In genomic region chr10:60807499-60807898, GRCh38 we compare ENCODE assay signal across 22 cellular contexts. TPM values are rescaled to one million over a fixed set of nuclear protein-coding genes. Genes with fewer than 3 reads are reported as not detected.
A peak's percentile ranks its signal among the peaks of the same experiment; 100 is the strongest.
DNase-seq lines count a peak whose midpoint lies in the region; ATAC-seq and TF ChIP-seq lines count a peak whose summit lies in the region.
"Had no signal": no experiment of that assay in that cellular context is flagged by ENCODE, and none has a peak within 500 bp of the region (broad histone marks: within the 10 kb centered on the region; RNA-seq: fewer than 3 reads in every experiment).

No MANE protein-coding gene starts in this region.

- no peak overlapping the region for H2AK5ac ChIP-seq in mesendoderm (ENCODE audit: low read length)

- H3K4ac ChIP-seq in mesendoderm (ENCODE audit: low read depth, low read length): no peak overlapping the region

- DNase-seq in mesendoderm (peak; percentile 45), osteoblast (ENCODE audit: insufficient read length, low spot score, missing footprints) (peak; percentile 18), vagina (ENCODE audit: extremely low spot score in 2 of 2) (no peak), right cardiac atrium (no peak), WERI-Rb-1 (no peak)
- DNase-seq: 8988T; ACHN; AML-193; BE2C; CD4-positive, alpha-beta T cell; CD8-positive, alpha-beta memory T cell; DMS 273 treated with DMSO at 0.1 percent for 48 hours; DMS79; EL; GDM1; GOT3; HCEC 1CT had no signal

- H3K18ac ChIP-seq in mesendoderm (ENCODE audit: low read length): no peak overlapping the region

- no peaks in the 10 kb centered on the region for H3K79me1 ChIP-seq in mesendoderm (ENCODE audit: low read length)

- TF ChIP-seq POLR2A in vagina (IDR thresholded peaks at IDR 0.05): no peak

- H3K9me3 ChIP-seq in osteoblast (ENCODE audit: low read depth, low read length) (no peaks in the 10 kb centered on the region), vagina (no peaks in the 10 kb centered on the region), right cardiac atrium (ENCODE audit: control insufficient read depth, low read length) (no peaks in the 10 kb centered on the region), WERI-Rb-1 (ENCODE audit: severe bottlenecking) (no peaks in the 10 kb centered on the region)
- H3K9me3 ChIP-seq: A549; BE2C; BLaER1 treated with 17β-estradiol and CSF1 and Interleukin-3, amounts not matched to agents 10 nM and 100 nM had no signal

- H4K8ac ChIP-seq in mesendoderm (ENCODE audit: low read depth, low read length): no peak overlapping the region

- H2BK15ac ChIP-seq in mesendoderm (replicated peaks; ENCODE audit: low read depth): no peak overlapping the region

- no peak overlapping the region for H3K9ac ChIP-seq in mesendoderm (ENCODE audit: low read length)
- H3K9ac ChIP-seq: BLaER1 treated with 17β-estradiol and CSF1 and Interleukin-3, amounts not matched to agents 10 nM and 100 nM had no signal

- H3K4me1 ChIP-seq in mesendoderm (ENCODE audit: control insufficient read depth, low read depth, low read length): peaks cover 2% of the 10 kb centered on the region
- peaks cover 22% of the 10 kb centered on the region for H3K4me1 ChIP-seq in osteoblast (ENCODE audit: insufficient read depth, low read length)
- peaks cover 45% of the 10 kb centered on the region for H3K4me1 ChIP-seq in vagina
- H3K4me1 ChIP-seq in right cardiac atrium (ENCODE audit: control insufficient read depth, insufficient read depth, low read length): peaks cover 2% of the 10 kb centered on the region
- H3K4me1 ChIP-seq: BE2C had no signal

- H4K20me1 ChIP-seq in osteoblast (ENCODE audit: insufficient read depth, low read length): no peaks in the 10 kb centered on the region
- H4K20me1 ChIP-seq: BLaER1 treated with 17β-estradiol and CSF1 and Interleukin-3, amounts not matched to agents 10 nM and 100 nM had no signal

- no peak overlapping the region for H2AFZ ChIP-seq in osteoblast (ENCODE audit: low read length)

- no peak for ATAC-seq in right cardiac atrium
- no peak for ATAC-seq in HG02981 (IDR thresholded peaks at IDR 0.05; ENCODE audit: unreplicated experiment)
- ATAC-seq: A549, GM12878 had no signal

- H2BK120ac ChIP-seq in mesendoderm (ENCODE audit: low read depth, low read length): no peak overlapping the region

- no peak overlapping the region for H3K56ac ChIP-seq in mesendoderm (ENCODE audit: low read length)

- H3K27me3 ChIP-seq in mesendoderm (ENCODE audit: insufficient read depth, low read length, poor library complexity) (no peaks in the 10 kb centered on the region), osteoblast (ENCODE audit: insufficient read depth, low read length) (no peaks in the 10 kb centered on the region), vagina (no peaks in the 10 kb centered on the region), right cardiac atrium (ENCODE audit: control insufficient read depth, insufficient read depth) (no peaks in the 10 kb centered on the region), WERI-Rb-1 (ENCODE audit: insufficient read depth, low read depth, severe bottlenecking) (no peaks in the 10 kb centered on the region)
- H3K27me3 ChIP-seq: BE2C; BLaER1 treated with 17β-estradiol and CSF1 and Interleukin-3, amounts not matched to agents 10 nM and 100 nM had no signal

- no peaks in the 10 kb centered on the region for H3K36me3 ChIP-seq in mesendoderm (ENCODE audit: control insufficient read depth, insufficient read depth, low read length)
- no peaks in the 10 kb centered on the region for H3K36me3 ChIP-seq in osteoblast (ENCODE audit: insufficient read depth, low read length)
- no peaks in the 10 kb centered on the region for H3K36me3 ChIP-seq in vagina
- no peaks in the 10 kb centered on the region for H3K36me3 ChIP-seq in WERI-Rb-1
- H3K36me3 ChIP-seq: BE2C had no signal

- no peak overlapping the region for H3K23ac ChIP-seq in mesendoderm (ENCODE audit: low read length)

- no CpG with 5 or more reads among the region's 2 CpGs for WGBS in mesendoderm (ENCODE audit: extremely low coverage, insufficient coverage, low lambda C conversion rate)
- WGBS in right cardiac atrium: 96% methylated on average over 2 of the region's 2 CpGs

- no peak overlapping the region for H3K4me2 ChIP-seq in mesendoderm (ENCODE audit: low read length)
- H3K4me2 ChIP-seq in osteoblast (ENCODE audit: insufficient read depth, low read length): no peak overlapping the region
- H3K4me2 ChIP-seq: A549 had no signal

- peak overlapping the region; percentile 48 for H3K27ac ChIP-seq in VCaP
- H3K27ac ChIP-seq in mesendoderm (ENCODE audit: low read depth, low read length): no peak overlapping the region
- no peak overlapping the region for H3K27ac ChIP-seq in osteoblast (ENCODE audit: low read depth, low read length)
- H3K27ac ChIP-seq in vagina: peak overlapping the region; percentile 66
- no peak overlapping the region for H3K27ac ChIP-seq in right cardiac atrium (ENCODE audit: low read length)
- no peak overlapping the region for H3K27ac ChIP-seq in WERI-Rb-1
- H3K27ac ChIP-seq: A549; BLaER1 treated with 17β-estradiol and CSF1 and Interleukin-3, amounts not matched to agents 10 nM and 100 nM had no signal

- intact Hi-C loops in vagina (cut with DNase I) (no loop called here), right cardiac atrium (cut with DNase I) (no loop called here)

- no peak overlapping the region for H4K5ac ChIP-seq in mesendoderm (ENCODE audit: low read length)

- no peak overlapping the region for H2BK5ac ChIP-seq in mesendoderm (ENCODE audit: low read length)

- TF ChIP-seq CTCF in VCaP (conservative IDR thresholded peaks at IDR 0.05) (no peak), osteoblast (IDR thresholded peaks at IDR 0.05; ENCODE audit: extremely low read depth, low read depth, low read length) (no peak), vagina (IDR thresholded peaks at IDR 0.05) (no peak), WERI-Rb-1 (IDR thresholded peaks at IDR 0.05; ENCODE audit: low read depth, low read length) (no peak)

- no peak overlapping the region for H3K4me3 ChIP-seq in mesendoderm (ENCODE audit: low read length)
- no peak overlapping the region for H3K4me3 ChIP-seq in osteoblast (ENCODE audit: insufficient read depth, low read length)
- H3K4me3 ChIP-seq in vagina: no peak overlapping the region
- no peak overlapping the region for H3K4me3 ChIP-seq in right cardiac atrium (ENCODE audit: low read length)
- no peak overlapping the region for H3K4me3 ChIP-seq in WERI-Rb-1 (ENCODE audit: low read depth, low read length)
- H3K4me3 ChIP-seq: A549; BLaER1 treated with 17β-estradiol and CSF1 and Interleukin-3, amounts not matched to agents 10 nM and 100 nM; GM12878 had no signal

- H3K79me2 ChIP-seq in mesendoderm (ENCODE audit: control insufficient read depth, insufficient read depth, low read length) (no peaks in the 10 kb centered on the region), osteoblast (ENCODE audit: insufficient read depth, low read length) (no peaks in the 10 kb centered on the region)

RNA-seq across cellular contexts. Expression of gene CDK1, which starts 29.2 kb away (rescaled TPM):
- 80.6 TPM for polyA plus RNA-seq in mesendoderm (2013, experiment 1 of 2)
- 81.4 TPM for polyA plus RNA-seq in mesendoderm (2013, experiment 2 of 2)
- 5.8 and 6.5 TPM in 2 replicates for total RNA-seq in osteoblast
- 10.8 TPM for total RNA-seq in vagina
- 1 to 10 TPM in 3 of 4 donors, under 1 TPM in 1; 0.58 to 4.6 (median 2.7) TPM for total RNA-seq in right cardiac atrium
- 1.5 TPM for polyA plus RNA-seq in right cardiac atrium

Comparison
In these comparisons a context has a peak if more than half of its experiments do, and no peak if none do; other contexts are left out.
1. H3K27ac ChIP-seq: peak in VCaP (single experiment) and vagina (single experiment); none in mesendoderm (single experiment), osteoblast (single experiment), right cardiac atrium (single experiment) and WERI-Rb-1 (single experiment).
2. DNase-seq: peak in mesendoderm (single experiment) and osteoblast (single experiment); none in vagina (0 of 2), right cardiac atrium (0 of 3) and WERI-Rb-1 (single experiment).